In the genomic region with DNA sequence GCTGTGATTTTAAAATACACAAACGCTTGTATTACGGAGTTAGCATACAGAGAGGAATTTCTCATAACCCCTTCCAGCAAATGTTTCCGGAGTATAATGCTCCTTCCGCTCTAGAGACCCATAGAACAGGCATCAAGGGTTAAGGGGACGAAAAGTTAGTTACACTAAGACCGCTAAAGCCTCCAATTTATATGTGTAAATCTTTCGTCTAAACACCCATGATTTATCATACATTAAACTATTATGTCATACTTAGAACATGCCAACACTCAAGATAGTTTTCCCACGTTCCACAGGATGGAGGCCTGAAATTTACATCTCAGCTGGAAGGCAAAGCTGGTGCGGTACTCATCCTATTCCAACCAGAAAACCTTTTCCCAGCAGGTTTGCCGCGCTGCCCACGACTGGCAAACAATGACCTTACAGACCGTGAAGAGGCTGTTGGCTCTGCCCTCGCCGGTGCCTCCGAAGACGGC, we compare ENCODE assay signal across 8 cellular contexts. TPM values are rescaled to one million over a fixed set of nuclear protein-coding genes. Genes with fewer than 3 reads are reported as not detected.
DNase-seq lines count a peak whose midpoint lies in the region; ATAC-seq and TF ChIP-seq lines count a peak whose summit lies in the region.

No MANE protein-coding gene starts in this region.

- no peaks in the 10 kb centered on the region for H4K20me1 ChIP-seq in KMS-11 (ENCODE audit: insufficient read depth)

- peaks cover 57% of the 10 kb centered on the region for H3K79me2 ChIP-seq in KMS-11 (ENCODE audit: insufficient read depth, low read depth)
- peaks cover 3% of the 10 kb centered on the region for H3K79me2 ChIP-seq in trophoblast cell (ENCODE audit: control insufficient read depth, insufficient read depth, low read length, poor library complexity)

- peak overlapping the region; percentile 90 for H3K4me3 Mint-ChIP-seq in activated CD4-positive, alpha-beta memory T cell treated with anti-CD3 and anti-CD28 coated beads for 36 hours

- ATAC-seq in GM21786 (IDR thresholded peaks at IDR 0.05; ENCODE audit: unreplicated experiment), result peak; percentile 18

- H2BK120ac ChIP-seq in trophoblast cell (ENCODE audit: insufficient read depth, low read length, poor library complexity), result no peak overlapping the region

- peaks cover 57% of the 10 kb centered on the region for H3K36me3 Mint-ChIP-seq in activated CD4-positive, alpha-beta memory T cell treated with anti-CD3 and anti-CD28 coated beads for 36 hours

- no peaks in the 10 kb centered on the region for H3K9me3 ChIP-seq in trophoblast cell (ENCODE audit: insufficient read depth, low read depth, low read length)

- no peak overlapping the region for H3K23ac ChIP-seq in trophoblast cell (ENCODE audit: low read length)

- H2BK12ac ChIP-seq in trophoblast cell (ENCODE audit: low read length), result no peak overlapping the region

- DNase-seq in NCI-H1092 treated with DMSO at 0.1 percent for 48 hours (lab: John Stamatoyannopoulos, UW), result peak; percentile 15
- no peak for DNase-seq in NCI-H1092 (lab: John Stamatoyannopoulos, UW)
- DNase-seq in activated CD4-positive, alpha-beta memory T cell treated with anti-CD3 and anti-CD28 coated beads for 36 hours, result no peak
- peak; percentile 22 for DNase-seq in globus pallidus (ENCODE audit: low spot score)
- peak; percentile 11 to 56 for DNase-seq in trophoblast cell
- DNase-seq in KG1 (lab: John Stamatoyannopoulos, UW), result no peak

- H4K12ac ChIP-seq in trophoblast cell (ENCODE audit: low read depth, low read length), result no peak overlapping the region

- H3K27ac ChIP-seq in KMS-11 (peak overlapping the region; percentile 66), trophoblast cell (ENCODE audit: low read depth, low read length) (peak overlapping the region; percentile 91)

- POLR2A ChIA-PET in activated CD4-positive, alpha-beta memory T cell treated with anti-CD3 and anti-CD28 coated beads for 36 hours (lab: Charles Lee), result interaction anchor here (0.6 to 2.8 kb wide), 6 partner anchors 21 to 121 kb away, joined by 3 to 20 read pairs (median 4); partner anchors contain the start of gene OSGEPL1

- H4K91ac ChIP-seq in trophoblast cell (ENCODE audit: low read depth, low read length), result peak overlapping the region; percentile 7

- H3K4me2 ChIP-seq in KMS-11, result peak overlapping the region; percentile 98
- peak overlapping the region; percentile 76 for H3K4me2 ChIP-seq in trophoblast cell (ENCODE audit: low read length)

- intact Hi-C loops in activated CD4-positive, alpha-beta memory T cell treated with anti-CD3 and anti-CD28 coated beads for 36 hours (cut with micrococcal nuclease), result loop anchor here (5.0 to 10.0 kb wide), 5 partner anchors 749 to 1894 kb away; partner anchors contain the start of genes GLS, NABP1 and NEMP2

- H3K4me3 ChIP-seq in KMS-11 (IDR thresholded peaks at IDR 0.05; ENCODE audit: insufficient read depth, low read depth, low read length) (peak overlapping the region; percentile 62), trophoblast cell (ENCODE audit: low read depth, low read length) (peak overlapping the region; percentile 86)

- H2AFZ ChIP-seq in KMS-11 (ENCODE audit: low read depth) (peak overlapping the region; percentile 83), trophoblast cell (ENCODE audit: insufficient read depth, low read length, poor library complexity) (peak overlapping the region; percentile 4)

- H3K27ac Mint-ChIP-seq in activated CD4-positive, alpha-beta memory T cell treated with anti-CD3 and anti-CD28 coated beads for 36 hours, result peak overlapping the region; percentile 95

- H3K14ac ChIP-seq in trophoblast cell (ENCODE audit: low read length), result peak overlapping the region; percentile 18

- peak overlapping the region; percentile 10 for H3K4ac ChIP-seq in trophoblast cell (ENCODE audit: low read depth, low read length)

- H3K4me1 ChIP-seq in KMS-11 (ENCODE audit: low read depth, poor library complexity, severe bottlenecking) (peaks cover 30% of the 10 kb centered on the region), trophoblast cell (ENCODE audit: control insufficient read depth in 1 of 2, insufficient read depth in 2 of 2, low read length in 2 of 2) (no peaks in the 10 kb centered on the region)

- H3K9ac ChIP-seq in KMS-11 (peak overlapping the region; percentile 79; the same call in 1 of the 2 replicates), trophoblast cell (ENCODE audit: low read length) (peak overlapping the region; percentile 97)

- no peak overlapping the region for H2AK5ac ChIP-seq in trophoblast cell (ENCODE audit: low read length)

- no peaks in the 10 kb centered on the region for H3K27me3 Mint-ChIP-seq in activated CD4-positive, alpha-beta memory T cell treated with anti-CD3 and anti-CD28 coated beads for 36 hours

- no peaks in the 10 kb centered on the region for H3K9me3 Mint-ChIP-seq in activated CD4-positive, alpha-beta memory T cell treated with anti-CD3 and anti-CD28 coated beads for 36 hours

- peaks cover 57% of the 10 kb centered on the region for H3K4me1 Mint-ChIP-seq in activated CD4-positive, alpha-beta memory T cell treated with anti-CD3 and anti-CD28 coated beads for 36 hours (ENCODE audit: low read depth)

- no CpG with 5 or more reads among the region's 17 CpGs for WGBS in trophoblast cell (ENCODE audit: extremely low coverage, insufficient coverage, insufficient read length)

- peak overlapping the region; percentile 4 for H3K18ac ChIP-seq in trophoblast cell (ENCODE audit: low read length)

- TF ChIP-seq CTCF in KMS-11 (conservative IDR thresholded peaks at IDR 0.05; ENCODE audit: low read depth, low read length), result no peak

- H3K27me3 ChIP-seq in KMS-11 (ENCODE audit: insufficient read depth, low read depth) (no peaks in the 10 kb centered on the region), trophoblast cell (ENCODE audit: insufficient read depth, low read length) (no peaks in the 10 kb centered on the region)

- H3K79me1 ChIP-seq in trophoblast cell (ENCODE audit: low read length), result peaks cover 10% of the 10 kb centered on the region

- CTCF ChIA-PET in activated CD4-positive, alpha-beta memory T cell treated with anti-CD3 and anti-CD28 coated beads for 36 hours (lab: Charles Lee), result interaction anchor here (1.4 to 2.4 kb wide), 3 partner anchors 15 to 123 kb away, joined by 6 to 26 read pairs (median 6); partner anchors contain the start of gene OSGEPL1

- H2BK5ac ChIP-seq in trophoblast cell (ENCODE audit: low read depth, low read length, poor library complexity), result peak overlapping the region; percentile 54

- H4K8ac ChIP-seq in trophoblast cell (ENCODE audit: low read depth, low read length), result peak overlapping the region; percentile 94

- no peaks in the 10 kb centered on the region; the same call in 1 of the 2 replicates for H3K36me3 ChIP-seq in KMS-11 (ENCODE audit: insufficient read depth)
- H3K36me3 ChIP-seq in trophoblast cell (ENCODE audit: control insufficient read depth in 1 of 2, insufficient read depth in 2 of 2, low read length in 2 of 2), result peaks cover 9 to 12% of the 10 kb centered on the region in 2 experiments

RNA-seq across cellular contexts. Expression of gene ORMDL1, which starts 0.7 kb away (rescaled TPM):
- total RNA-seq in activated CD4-positive, alpha-beta memory T cell treated with anti-CD3 and anti-CD28 coated beads for 36 hours, result 10 to 100 TPM; 47.0 to 49.8 TPM
- 57.5 and 59.4 TPM in 2 replicates for polyA plus RNA-seq in trophoblast cell (2013)

RNA-seq across cellular contexts. Expression of gene PMS1, which starts 0.8 kb away (rescaled TPM):
- total RNA-seq in activated CD4-positive, alpha-beta memory T cell treated with anti-CD3 and anti-CD28 coated beads for 36 hours, result 10 to 100 TPM; 36.0 to 38.6 TPM
- polyA plus RNA-seq in trophoblast cell (2013), result 10.2 and 10.3 TPM in 2 replicates

RNA-seq across cellular contexts. Expression of gene OSGEPL1, which starts 20.9 kb away (rescaled TPM):
- total RNA-seq in activated CD4-positive, alpha-beta memory T cell treated with anti-CD3 and anti-CD28 coated beads for 36 hours, result 10 to 100 TPM; 11.1 to 11.7 TPM
- polyA plus RNA-seq in trophoblast cell (2013), result 5.6 and 5.7 TPM in 2 replicates

Comparison
In these comparisons a context has a peak if more than half of its experiments do, and no peak if none do; other contexts are left out.
1. DNase-seq: peak in NCI-H1092 treated with DMSO at 0.1 percent for 48 hours (single experiment), globus pallidus (single experiment) and trophoblast cell (2 of 2); none in NCI-H1092 (single experiment), activated CD4-positive, alpha-beta memory T cell treated with anti-CD3 and anti-CD28 coated beads for 36 hours (single experiment) and KG1 (single experiment).